Comparison of ENCODE assay signal across 15 cellular contexts in genomic region chr15:65259367-65259781, GRCh38. TPM values are rescaled to one million over a fixed set of nuclear protein-coding genes. Genes with fewer than 3 reads are reported as not detected.
DNase-seq lines count a peak whose midpoint lies in the region; ATAC-seq and TF ChIP-seq lines count a peak whose summit lies in the region.
"Had no signal": no experiment of that assay in that cellular context is flagged by ENCODE, and none has a peak within 500 bp of the region (broad histone marks: within the 10 kb centered on the region; RNA-seq: fewer than 3 reads in every experiment).

No MANE protein-coding gene starts in this region.

- H3K9me3 ChIP-seq in body of pancreas, result no peaks in the 10 kb centered on the region
- H3K9me3 ChIP-seq in tibial nerve, result no peaks in the 10 kb centered on the region

- no peaks in the 10 kb centered on the region for H3K9me3 Mint-ChIP-seq in nephron
- H3K9me3 Mint-ChIP-seq in activated T-helper 2 cell treated with anti-CD3 and anti-CD28 coated beads, Interferon-gamma antibody, Interleukin-2, Interleukin-4, amounts not matched to agents 10 μg/mL and 5 μg/mL and 100 μg/mL, durations not matched to agents 14 hours and 24 hours and 36 hours, result no peaks in the 10 kb centered on the region
- H3K9me3 Mint-ChIP-seq: naive thymus-derived CD8-positive, alpha-beta T cell had no signal

- peak in 1 of 2 donors; percentile 32 for TF ChIP-seq EP300 in tibial nerve (IDR thresholded peaks at IDR 0.05)

- H3K36me3 ChIP-seq in body of pancreas (replicated peaks in 1 of 2; ENCODE audit: insufficient read depth in 1 of 2, low read depth in 2 of 2) (peaks cover 0 to 3% of the 10 kb centered on the region in 2 donors), tibial nerve (peaks cover 0 to 75% (median 10%) of the 10 kb centered on the region in 3 donors)

- H3K4me1 Mint-ChIP-seq in nephron, result peaks cover 55% of the 10 kb centered on the region
- H3K4me1 Mint-ChIP-seq in activated T-helper 2 cell treated with anti-CD3 and anti-CD28 coated beads, Interferon-gamma antibody, Interleukin-2, Interleukin-4, amounts not matched to agents 10 μg/mL and 5 μg/mL and 100 μg/mL, durations not matched to agents 14 hours and 24 hours and 36 hours (ENCODE audit: low read depth), result no peaks in the 10 kb centered on the region

- H3K27me3 Mint-ChIP-seq in nephron (ENCODE audit: low read depth), result no peaks in the 10 kb centered on the region
- H3K27me3 Mint-ChIP-seq in activated T-helper 2 cell treated with anti-CD3 and anti-CD28 coated beads, Interferon-gamma antibody, Interleukin-2, Interleukin-4, amounts not matched to agents 10 μg/mL and 5 μg/mL and 100 μg/mL, durations not matched to agents 14 hours and 24 hours and 36 hours (ENCODE audit: low read depth), result no peaks in the 10 kb centered on the region
- H3K27me3 Mint-ChIP-seq: naive thymus-derived CD8-positive, alpha-beta T cell had no signal

- H3K4me1 ChIP-seq in body of pancreas, result peaks cover 5% of the 10 kb centered on the region
- H3K4me1 ChIP-seq in tibial nerve, result peaks cover 0 to 26% (median 3%) of the 10 kb centered on the region in 4 donors

- H3K4me3 Mint-ChIP-seq in nephron, result peak overlapping the region in 1 of 3 experiments; percentile 2
- no peak overlapping the region for H3K4me3 Mint-ChIP-seq in activated T-helper 2 cell treated with anti-CD3 and anti-CD28 coated beads, Interferon-gamma antibody, Interleukin-2, Interleukin-4, amounts not matched to agents 10 μg/mL and 5 μg/mL and 100 μg/mL, durations not matched to agents 14 hours and 24 hours and 36 hours (ENCODE audit: low read depth)
- H3K4me3 Mint-ChIP-seq: naive thymus-derived CD8-positive, alpha-beta T cell had no signal

- peak in 3 of 4 donors; percentile 7 to 34 (median 17) for DNase-seq in body of pancreas
- DNase-seq in left ventricle myocardium superior, result peak; percentile 59
- peak in 1 of 2 donors; percentile 36 for DNase-seq in tibial nerve (ENCODE audit: low spot score in 2 of 2)
- DNase-seq in KBM-7, result no peak
- no peak for DNase-seq in kidney glomerular epithelial cell (lab: John Stamatoyannopoulos, UW)
- DNase-seq in activated T-helper 2 cell treated with anti-CD3 and anti-CD28 coated beads, Interferon-gamma antibody, Interleukin-2, Interleukin-4, amounts not matched to agents 10 μg/mL and 5 μg/mL and 100 μg/mL, durations not matched to agents 14 hours and 24 hours and 36 hours (ENCODE audit: low spot score), result no peak
- DNase-seq: activated effector memory CD4-positive, alpha-beta T cell treated with anti-CD3 and anti-CD28 coated beads, Interleukin-2, amount 50 U/mL, for 16 hours; head of caudate nucleus; kidney; naive thymus-derived CD8-positive, alpha-beta T cell; NCI-H187 treated with DMSO at 0.1 percent for 48 hours had no signal

- 83 to 92% methylated on average over 7 of the region's 7 CpGs for WGBS in body of pancreas, 2 donors
- 76 to 81% methylated on average over 7 of the region's 7 CpGs for WGBS in tibial nerve, 2 donors

- H3K27ac ChIP-seq in body of pancreas (no peak overlapping the region), tibial nerve (peak overlapping the region in 3 of 4 donors; percentile 44 to 77 (median 73))

- no peak overlapping the region for H3K4me3 ChIP-seq in body of pancreas
- H3K4me3 ChIP-seq in tibial nerve, result no peak overlapping the region

- in situ Hi-C loops in KBM-7 (cut with MboI; ENCODE audit: low pct_unique_long_range_greater_than_20kb, low sequenced_read_pairs), result no loop called here

- ATAC-seq in body of pancreas (no peak), left ventricle myocardium superior (peak; percentile 73), GM18498 (IDR thresholded peaks at IDR 0.05; ENCODE audit: unreplicated experiment) (no peak)
- ATAC-seq: activated CD4-positive, CD25-positive, alpha-beta regulatory T cell treated with anti-CD3 and anti-CD28 coated beads, Interleukin-2, amount 50 U/mL, for 24 hours; naive thymus-derived CD8-positive, alpha-beta T cell had no signal

- intact Hi-C loops in body of pancreas (cut with DNase I) (no loop called here), left ventricle myocardium superior (cut with micrococcal nuclease) (no loop called here)
- intact Hi-C loops in activated T-helper 2 cell treated with anti-CD3 and anti-CD28 coated beads, Interferon-gamma antibody, Interleukin-2, Interleukin-4, amounts not matched to agents 10 μg/mL and 5 μg/mL and 100 μg/mL, durations not matched to agents 14 hours and 24 hours and 36 hours (cut with micrococcal nuclease), result no loop called here

- TF ChIP-seq POLR2A in body of pancreas (IDR thresholded peaks at IDR 0.05) (no peak), tibial nerve (IDR thresholded peaks at IDR 0.05) (no peak)

- peak overlapping the region; percentile 72 to 98 (median 91) for H3K27ac Mint-ChIP-seq in nephron
- no peak overlapping the region for H3K27ac Mint-ChIP-seq in activated T-helper 2 cell treated with anti-CD3 and anti-CD28 coated beads, Interferon-gamma antibody, Interleukin-2, Interleukin-4, amounts not matched to agents 10 μg/mL and 5 μg/mL and 100 μg/mL, durations not matched to agents 14 hours and 24 hours and 36 hours

- H3K27me3 ChIP-seq in body of pancreas (no peaks in the 10 kb centered on the region), tibial nerve (no peaks in the 10 kb centered on the region)

- no peak for TF ChIP-seq CTCF in body of pancreas (IDR thresholded peaks at IDR 0.05)
- TF ChIP-seq CTCF in nephron (IDR thresholded peaks at IDR 0.05; ENCODE audit: unreplicated experiment in 3 of 3), result no peak
- no peak for TF ChIP-seq CTCF in tibial nerve (IDR thresholded peaks at IDR 0.05)

- H3K36me3 Mint-ChIP-seq in nephron (ENCODE audit: low read depth), result peaks cover 64% of the 10 kb centered on the region
- H3K36me3 Mint-ChIP-seq in activated T-helper 2 cell treated with anti-CD3 and anti-CD28 coated beads, Interferon-gamma antibody, Interleukin-2, Interleukin-4, amounts not matched to agents 10 μg/mL and 5 μg/mL and 100 μg/mL, durations not matched to agents 14 hours and 24 hours and 36 hours (ENCODE audit: low read depth), result peaks cover 34% of the 10 kb centered on the region

RNA-seq across cellular contexts. Expression of gene PARP16, which starts 27.3 kb away (rescaled TPM):
- total RNA-seq in body of pancreas, result 10 to 100 TPM in 1 of 2 donors, 1 to 10 TPM in 1; 5.2 to 17.5 TPM
- 4.1 TPM for total RNA-seq in left ventricle myocardium superior
- total RNA-seq in tibial nerve, result 10 to 100 TPM in 3 of 4 donors, 1 to 10 TPM in 1; 5.9 to 15.5 (median 12.1) TPM
- total RNA-seq in activated T-helper 2 cell treated with anti-CD3 and anti-CD28 coated beads, Interferon-gamma antibody, Interleukin-2, Interleukin-4, amounts not matched to agents 10 μg/mL and 5 μg/mL and 100 μg/mL, durations not matched to agents 14 hours and 24 hours and 36 hours, result 11.0 and 11.5 TPM in 2 replicates

RNA-seq across cellular contexts. Expression of gene RNU5A-1, which starts 36.5 kb away (rescaled TPM):
- not detected for total RNA-seq in body of pancreas
- not detected for total RNA-seq in left ventricle myocardium superior
- total RNA-seq in tibial nerve, result not detected
- total RNA-seq in activated T-helper 2 cell treated with anti-CD3 and anti-CD28 coated beads, Interferon-gamma antibody, Interleukin-2, Interleukin-4, amounts not matched to agents 10 μg/mL and 5 μg/mL and 100 μg/mL, durations not matched to agents 14 hours and 24 hours and 36 hours, result not detected in 2 replicates
- total RNA-seq: kidney; naive thymus-derived CD8-positive, alpha-beta T cell; SK-MEL-5 had no signal

RNA-seq across cellular contexts. Expression of gene RNU5B-1, which starts 45.1 kb away (rescaled TPM):
- total RNA-seq in body of pancreas (not detected), left ventricle myocardium superior (40.8 TPM), tibial nerve (not detected)
- total RNA-seq in activated T-helper 2 cell treated with anti-CD3 and anti-CD28 coated beads, Interferon-gamma antibody, Interleukin-2, Interleukin-4, amounts not matched to agents 10 μg/mL and 5 μg/mL and 100 μg/mL, durations not matched to agents 14 hours and 24 hours and 36 hours, result not detected in 2 replicates
- total RNA-seq: SK-MEL-5 had no signal

RNA-seq across cellular contexts. Expression of gene CILP, which starts 48.1 kb away (rescaled TPM):
- total RNA-seq in body of pancreas, result 10 to 100 TPM in 1 of 2 donors, 1 to 10 TPM in 1; 4.4 to 18.8 TPM
- total RNA-seq in left ventricle myocardium superior, result 7.8 TPM
- 100 to 1,000 TPM in 1 of 4 donors, 10 to 100 TPM in 2, 1 to 10 TPM in 1; 7.8 to 209 (median 55.5) TPM for total RNA-seq in tibial nerve
- 0.05 TPM in 1 of 2 replicates, not detected in the other for total RNA-seq in activated T-helper 2 cell treated with anti-CD3 and anti-CD28 coated beads, Interferon-gamma antibody, Interleukin-2, Interleukin-4, amounts not matched to agents 10 μg/mL and 5 μg/mL and 100 μg/mL, durations not matched to agents 14 hours and 24 hours and 36 hours
- total RNA-seq: SK-MEL-5 had no signal

Comparison
In these comparisons a context has a peak if more than half of its experiments do, and no peak if none do; other contexts are left out.
1. DNase-seq: peak in body of pancreas (3 of 4) and left ventricle myocardium superior (single experiment); none in KBM-7 (single experiment), kidney glomerular epithelial cell (single experiment) and activated T-helper 2 cell treated with anti-CD3 and anti-CD28 coated beads, Interferon-gamma antibody, Interleukin-2, Interleukin-4, amounts not matched to agents 10 μg/mL and 5 μg/mL and 100 μg/mL, durations not matched to agents 14 hours and 24 hours and 36 hours (single experiment).
2. H3K27ac ChIP-seq: peak in tibial nerve (3 of 4); none in body of pancreas (0 of 4).